Comparison of ENCODE assay signal across 7 cellular contexts in genomic region chr20:36838381-36838780, GRCh38. TPM values are rescaled to one million over a fixed set of nuclear protein-coding genes. Genes with fewer than 3 reads are reported as not detected.
"Had no signal": no experiment of that assay in that cellular context is flagged by ENCODE, and none has a peak within 500 bp of the region (broad histone marks: within the 10 kb centered on the region; RNA-seq: fewer than 3 reads in every experiment).

No MANE protein-coding gene starts in this region.

RNA-seq across cellular contexts. Expression of gene TLDC2, which starts 37.6 kb away (rescaled TPM):
- total RNA-seq: gastrocnemius medialis, glomerular endothelial cell, left ventricle myocardium superior, neural crest cell, pulmonary artery endothelial cell, spleen, temporal lobe had no signal
